Comparison of ENCODE assay signal across 13 cellular contexts in the genomic region with DNA sequence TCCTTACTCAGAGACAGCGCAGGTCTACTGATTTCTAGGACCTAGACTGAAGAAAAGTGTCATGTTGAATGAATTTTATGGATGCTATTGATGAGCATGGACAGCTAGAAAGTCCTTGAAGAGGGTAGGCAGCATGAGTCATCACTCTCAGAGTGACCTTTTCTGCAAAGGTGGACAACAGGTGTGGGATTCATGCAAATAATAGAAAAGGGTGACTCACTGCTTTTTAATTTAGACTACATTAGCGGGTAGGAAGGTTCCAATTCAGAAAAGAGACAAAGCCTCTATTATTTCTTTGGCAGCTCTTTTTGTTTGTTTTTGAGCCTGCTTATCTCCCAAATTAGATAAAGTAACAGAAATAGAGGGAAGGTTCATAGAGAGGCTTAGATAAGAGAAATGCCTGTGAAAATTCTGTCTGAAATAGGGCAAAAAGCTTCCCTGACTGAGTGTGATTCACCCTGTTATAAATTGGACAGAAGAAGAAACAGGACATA.
A peak's percentile ranks its signal among the peaks of the same experiment; 100 is the strongest.
DNase-seq lines count a peak whose midpoint lies in the region; ATAC-seq and TF ChIP-seq lines count a peak whose summit lies in the region.
"Had no signal": no experiment of that assay in that cellular context is flagged by ENCODE, and none has a peak within 500 bp of the region (broad histone marks: within the 10 kb centered on the region; RNA-seq: fewer than 3 reads in every experiment).

No MANE protein-coding gene starts in this region.

- DNase-seq in A172 (ENCODE audit: low spot score) (peak; percentile 56), M059J (ENCODE audit: low read depth) (peak; percentile 51), SK-N-MC (ENCODE audit: low read depth, low spot score) (no peak), anterior cingulate cortex (lab: John Stamatoyannopoulos, UW) (no peak), middle frontal gyrus (ENCODE audit: extremely low spot score, low spot score) (no peak), WERI-Rb-1 (no peak)
- DNase-seq: ACHN; activated CD4-positive, alpha-beta T cell treated with anti-CD3 and anti-CD28 coated beads for 48 hours; NCI-H2227 treated with DMSO at 0.1 percent for 48 hours had no signal

- no peak overlapping the region for H3K9ac ChIP-seq in SK-N-MC (ENCODE audit: insufficient read length)
- H3K9ac ChIP-seq in liver (ENCODE audit: low read depth in 1 of 2, low read length in 2 of 2), result no peak overlapping the region

- H3K27me3 ChIP-seq in liver (ENCODE audit: control insufficient read depth in 4 of 4, insufficient read depth in 4 of 4, low read length in 3 of 4) (no peaks in the 10 kb centered on the region), WERI-Rb-1 (ENCODE audit: insufficient read depth, low read depth, severe bottlenecking) (no peaks in the 10 kb centered on the region)
- H3K27me3 ChIP-seq: SJSA1 had no signal

- H3K36me3 ChIP-seq in SK-N-MC (ENCODE audit: insufficient read depth, low read length) (no peaks in the 10 kb centered on the region), liver (ENCODE audit: control insufficient read depth in 4 of 4, insufficient read depth in 3 of 4, low read depth in 1 of 4, low read length in 3 of 4) (no peaks in the 10 kb centered on the region), WERI-Rb-1 (no peaks in the 10 kb centered on the region)
- H3K36me3 ChIP-seq: SJSA1 had no signal

- H3K9me3 ChIP-seq in SK-N-MC (ENCODE audit: low read depth, low read length) (no peaks in the 10 kb centered on the region), liver (ENCODE audit: control insufficient read depth in 4 of 4, low read length in 3 of 4) (no peaks in the 10 kb centered on the region), WERI-Rb-1 (ENCODE audit: severe bottlenecking) (no peaks in the 10 kb centered on the region)
- H3K9me3 ChIP-seq: SJSA1 had no signal

- H3K4me1 ChIP-seq in liver (ENCODE audit: control insufficient read depth in 4 of 4, insufficient read depth in 4 of 4, low read length in 3 of 4), result peaks cover 0 to 19% (median 10%) of the 10 kb centered on the region in 4 donors

- no peak for ATAC-seq in GM18909 (IDR thresholded peaks at IDR 0.05; ENCODE audit: poor library complexity, unreplicated experiment)
- ATAC-seq: stimulated activated memory B cell treated with anti-CD40 and anti-IgM and Interleukin-4, amounts not matched to agents 10 μg/mL and 1 μg/mL and 100 μg/mL, for 72 hours had no signal

- 58% methylated on average over 2 of the region's 2 CpGs for WGBS in liver

- no peak for TF ChIP-seq RAD21 in liver (IDR thresholded peaks at IDR 0.05)

- TF ChIP-seq CTCF in liver (IDR thresholded peaks at IDR 0.05; ENCODE audit: low read depth, low read length, missing input control) (no peak), WERI-Rb-1 (IDR thresholded peaks at IDR 0.05; ENCODE audit: low read depth, low read length) (no peak)

- H3K4me3 ChIP-seq in SK-N-MC (no peak overlapping the region), liver (ENCODE audit: low read depth in 1 of 3, low read length in 3 of 3) (no peak overlapping the region), WERI-Rb-1 (ENCODE audit: low read depth, low read length) (no peak overlapping the region)
- H3K4me3 ChIP-seq: SJSA1 had no signal

- H3K27ac ChIP-seq in SK-N-MC (peak overlapping the region; percentile 69; the same call in 1 of the 2 replicates), liver (ENCODE audit: low read depth in 1 of 2, low read length in 2 of 2) (no peak overlapping the region), WERI-Rb-1 (no peak overlapping the region)
- H3K27ac ChIP-seq: SJSA1 had no signal

TF ChIP-seq in liver, 16 proteins besides CTCF, POLR2A, EP300 and RAD21:
- TF ChIP-seq NR2F2 (IDR thresholded peaks at IDR 0.05) (peak; percentile 16), HNF4A (conservative IDR thresholded peaks at IDR 0.05) (no peak), JUND (IDR thresholded peaks at IDR 0.05) (peak; percentile 17 to 71)
- TF ChIP-seq, protein P1, sequence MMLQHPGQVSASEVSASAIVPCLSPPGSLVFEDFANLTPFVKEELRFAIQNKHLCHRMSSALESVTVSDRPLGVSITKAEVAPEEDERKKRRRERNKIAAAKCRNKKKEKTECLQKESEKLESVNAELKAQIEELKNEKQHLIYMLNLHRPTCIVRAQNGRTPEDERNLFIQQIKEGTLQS (IDR thresholded peaks at IDR 0.05), result no peak
- TF ChIP-seq, protein P2, sequence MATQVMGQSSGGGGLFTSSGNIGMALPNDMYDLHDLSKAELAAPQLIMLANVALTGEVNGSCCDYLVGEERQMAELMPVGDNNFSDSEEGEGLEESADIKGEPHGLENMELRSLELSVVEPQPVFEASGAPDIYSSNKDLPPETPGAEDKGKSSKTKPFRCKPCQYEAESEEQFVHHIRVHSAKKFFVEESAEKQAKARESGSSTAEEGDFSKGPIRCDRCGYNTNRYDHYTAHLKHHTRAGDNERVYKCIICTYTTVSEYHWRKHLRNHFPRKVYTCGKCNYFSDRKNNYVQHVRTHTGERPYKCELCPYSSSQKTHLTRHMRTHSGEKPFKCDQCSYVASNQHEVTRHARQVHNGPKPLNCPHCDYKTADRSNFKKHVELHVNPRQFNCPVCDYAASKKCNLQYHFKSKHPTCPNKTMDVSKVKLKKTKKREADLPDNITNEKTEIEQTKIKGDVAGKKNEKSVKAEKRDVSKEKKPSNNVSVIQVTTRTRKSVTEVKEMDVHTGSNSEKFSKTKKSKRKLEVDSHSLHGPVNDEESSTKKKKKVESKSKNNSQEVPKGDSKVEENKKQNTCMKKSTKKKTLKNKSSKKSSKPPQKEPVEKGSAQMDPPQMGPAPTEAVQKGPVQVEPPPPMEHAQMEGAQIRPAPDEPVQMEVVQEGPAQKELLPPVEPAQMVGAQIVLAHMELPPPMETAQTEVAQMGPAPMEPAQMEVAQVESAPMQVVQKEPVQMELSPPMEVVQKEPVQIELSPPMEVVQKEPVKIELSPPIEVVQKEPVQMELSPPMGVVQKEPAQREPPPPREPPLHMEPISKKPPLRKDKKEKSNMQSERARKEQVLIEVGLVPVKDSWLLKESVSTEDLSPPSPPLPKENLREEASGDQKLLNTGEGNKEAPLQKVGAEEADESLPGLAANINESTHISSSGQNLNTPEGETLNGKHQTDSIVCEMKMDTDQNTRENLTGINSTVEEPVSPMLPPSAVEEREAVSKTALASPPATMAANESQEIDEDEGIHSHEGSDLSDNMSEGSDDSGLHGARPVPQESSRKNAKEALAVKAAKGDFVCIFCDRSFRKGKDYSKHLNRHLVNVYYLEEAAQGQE (IDR thresholded peaks at IDR 0.05), result no peak

Comparison
In these comparisons a context has a peak if more than half of its experiments do, and no peak if none do; other contexts are left out.
1. DNase-seq: peak in A172 (single experiment) and M059J (single experiment); none in SK-N-MC (single experiment), anterior cingulate cortex (0 of 58), middle frontal gyrus (single experiment) and WERI-Rb-1 (single experiment).